Comparison of ENCODE assay signal across 14 cellular contexts in the genomic region with DNA sequence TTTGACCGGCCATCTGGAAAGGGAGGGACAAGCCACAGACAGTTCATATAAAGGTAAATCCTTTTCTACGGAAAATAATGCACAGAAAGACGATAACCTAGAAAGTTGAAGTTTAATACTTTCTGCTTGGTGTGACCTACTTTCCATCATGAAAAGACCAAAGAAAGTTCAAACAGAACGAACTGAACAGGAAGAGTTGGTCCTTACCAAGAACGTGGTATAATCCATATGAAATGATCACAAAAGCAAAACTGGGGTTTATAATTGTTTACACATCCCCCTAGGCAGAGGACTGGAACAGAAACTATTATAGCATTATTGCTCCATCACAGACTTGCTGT.
DNase-seq lines count a peak whose midpoint lies in the region; ATAC-seq, FAIRE-seq and TF ChIP-seq lines count a peak whose summit lies in the region.
"Had no signal": no experiment of that assay in that cellular context is flagged by ENCODE, and none has a peak within 500 bp of the region (broad histone marks: within the 10 kb centered on the region; RNA-seq: fewer than 3 reads in every experiment).

No MANE protein-coding gene starts in this region.

- H3K27ac ChIP-seq in 22Rv1 (peak overlapping the region; percentile 42), endothelial cell of umbilical vein (ENCODE audit: insufficient read depth, low read depth, low read length) (no peak overlapping the region), pancreas (peak overlapping the region in 2 of 4 donors; percentile 52 to 55)

- dilution Hi-C loops in endothelial cell of umbilical vein (cut with MboI; ENCODE audit: extremely low pct_ligation_motif_present, low sequenced_read_pairs) = no loop called here

- TF ChIP-seq POLR2A in endothelial cell of umbilical vein (IDR thresholded peaks at IDR 0.05; ENCODE audit: low read depth, low read length) = no peak

- H3K27me3 ChIP-seq in MG63 = no peaks in the 10 kb centered on the region
- H3K27me3 ChIP-seq in endothelial cell of umbilical vein (ENCODE audit: control insufficient read depth in 2 of 2, insufficient read depth in 2 of 2, low read length in 2 of 2) = no peaks in the 10 kb centered on the region
- no peaks in the 10 kb centered on the region for H3K27me3 ChIP-seq in pancreas

- H3K9me1 ChIP-seq in endothelial cell of umbilical vein (replicated peaks; ENCODE audit: control insufficient read depth, extremely low read depth, insufficient read depth, low read length) = no peaks in the 10 kb centered on the region

- FAIRE-seq in endothelial cell of umbilical vein (lab: Jason Lieb, UNC) (no peak), pancreas (lab: Jason Lieb, UNC) (no peak)
- FAIRE-seq: GM12878 had no signal

- peak overlapping the region; percentile 15 for H2AFZ ChIP-seq in endothelial cell of umbilical vein (ENCODE audit: low read depth, low read length)

- peak; percentile 15 to 30 (median 18) for ATAC-seq in pancreas
- ATAC-seq in GM19328 (IDR thresholded peaks at IDR 0.05; ENCODE audit: unreplicated experiment) = no peak
- ATAC-seq: GM12878 had no signal

- H3K9ac ChIP-seq in endothelial cell of umbilical vein (replicated peaks; ENCODE audit: extremely low read depth, insufficient read depth, low read length) = no peak overlapping the region

- peak overlapping the region; percentile 39 for H3K4me2 ChIP-seq in endothelial cell of umbilical vein (ENCODE audit: insufficient read depth, low read length)

- no peaks in the 10 kb centered on the region for H3K9me3 ChIP-seq in MG63
- no peaks in the 10 kb centered on the region for H3K9me3 ChIP-seq in endothelial cell of umbilical vein (replicated peaks; ENCODE audit: control insufficient read depth, insufficient read depth, low read length)
- no peaks in the 10 kb centered on the region for H3K9me3 ChIP-seq in pancreas

- CTCF ChIA-PET in endothelial cell of umbilical vein (lab: Charles Lee) = interaction anchor here (1.1 to 1.4 kb wide), 2 partner anchors 15 to 27 kb away, joined by 5 to 7 read pairs; no protein-coding TSS in a partner anchor

- WGBS in pancreas, 2 donors = 15 to 46% methylated on average over 5 of the region's 5 CpGs

- no peak for DNase-seq in MG63
- no peak for DNase-seq in endothelial cell of umbilical vein (ENCODE audit: low read depth, low spot score)
- DNase-seq in pancreas = no peak
- no peak for DNase-seq in dedifferentiated amniotic fluid mesenchymal stem cell (ENCODE audit: extremely low spot score)
- no peak for DNase-seq in T-helper 2 cell
- DNase-seq in NCI-H146 treated with DMSO at 0.1 percent for 48 hours (lab: John Stamatoyannopoulos, UW; ENCODE audit: unreplicated experiment) = no peak
- DNase-seq: activated CD4-positive, alpha-beta T cell treated with anti-CD3 and anti-CD28 coated beads, Interleukin-2, amount 50 U/mL, for 48 hours; activated gamma-delta T cell; caudate nucleus; DMS79; NCI-H2227 treated with DMSO at 0.1 percent for 48 hours had no signal

- POLR2A ChIA-PET in endothelial cell of umbilical vein (lab: Charles Lee) = no interaction called here

- peak overlapping the region; percentile 10 for H3K4me3 ChIP-seq in MG63
- H3K4me3 ChIP-seq in endothelial cell of umbilical vein (replicated peaks in 1 of 3; ENCODE audit: insufficient read depth in 1 of 3, low read depth in 1 of 3, low read length in 3 of 3) = no peak overlapping the region
- peak overlapping the region in 3 of 4 donors; percentile 4 to 28 (median 26) for H3K4me3 ChIP-seq in pancreas
- H3K4me3 ChIP-seq: GM12878 had no signal

- no peaks in the 10 kb centered on the region for H3K36me3 ChIP-seq in MG63
- H3K36me3 ChIP-seq in endothelial cell of umbilical vein (ENCODE audit: control insufficient read depth in 2 of 2, extremely low read depth in 1 of 2, insufficient read depth in 2 of 2, low read length in 2 of 2) = no peaks in the 10 kb centered on the region
- H3K36me3 ChIP-seq in pancreas = no peaks in the 10 kb centered on the region

- intact Hi-C loops in endothelial cell of umbilical vein (cut with micrococcal nuclease) = no loop called here
- intact Hi-C loops in pancreas (cut with DNase I) = no loop called here

- no peaks in the 10 kb centered on the region for H4K20me1 ChIP-seq in endothelial cell of umbilical vein (replicated peaks; ENCODE audit: control insufficient read depth, extremely low read depth, insufficient read depth, low read length)

- TF ChIP-seq CTCF in 22Rv1 (IDR thresholded peaks at IDR 0.05) (no peak), endothelial cell of umbilical vein (IDR thresholded peaks at IDR 0.05; ENCODE audit: extremely low read depth in 1 of 2, insufficient read depth in 1 of 2, low read depth in 1 of 2, low read length in 2 of 2) (no peak), pancreas (IDR thresholded peaks at IDR 0.05) (no peak)

- BruUV-seq in endothelial cell of umbilical vein (replicated peaks; lab: Mats Ljungman, UMichigan) = no TSS peak

- no peaks in the 10 kb centered on the region for H3K79me2 ChIP-seq in endothelial cell of umbilical vein (ENCODE audit: control insufficient read depth, insufficient read depth, low read length)

- no peaks in the 10 kb centered on the region for H3K4me1 ChIP-seq in endothelial cell of umbilical vein (ENCODE audit: control insufficient read depth, extremely low read depth, insufficient read depth, low read length)
- H3K4me1 ChIP-seq in pancreas = peaks cover 0 to 10% (median 0%) of the 10 kb centered on the region in 3 donors

TF ChIP-seq in endothelial cell of umbilical vein, 7 proteins besides CTCF, POLR2A, EP300 and RAD21:
- no peak for TF ChIP-seq POLR2AphosphoS5 (IDR thresholded peaks at IDR 0.05; ENCODE audit: insufficient read depth, low read depth, low read length)
- no peak for TF ChIP-seq MYC (IDR thresholded peaks at IDR 0.05; ENCODE audit: low read depth, low read length)
- TF ChIP-seq, protein P1, sequence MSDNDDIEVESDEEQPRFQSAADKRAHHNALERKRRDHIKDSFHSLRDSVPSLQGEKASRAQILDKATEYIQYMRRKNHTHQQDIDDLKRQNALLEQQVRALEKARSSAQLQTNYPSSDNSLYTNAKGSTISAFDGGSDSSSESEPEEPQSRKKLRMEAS (IDR thresholded peaks at IDR 0.05; ENCODE audit: insufficient read depth, insufficient read length) = no peak
- no peak for TF ChIP-seq GATA2 (IDR thresholded peaks at IDR 0.05; ENCODE audit: insufficient read depth, insufficient read length, low read depth, low read length)
- no peak for TF ChIP-seq EZH2 (IDR thresholded peaks at IDR 0.05; ENCODE audit: borderline replicate concordance, low read depth, low read length, severe bottlenecking)
- no peak for TF ChIP-seq JUN (IDR thresholded peaks at IDR 0.05; ENCODE audit: borderline replicate concordance, insufficient read depth, insufficient read length, low read depth)
- TF ChIP-seq FOS (IDR thresholded peaks at IDR 0.05; ENCODE audit: borderline replicate concordance, insufficient read depth, low read length) = no peak

Comparison
In these comparisons a context has a peak if more than half of its experiments do, and no peak if none do; other contexts are left out.
1. H3K4me3 ChIP-seq: peak in MG63 (single experiment) and pancreas (3 of 4); none in endothelial cell of umbilical vein (0 of 3).